Comparison of ENCODE assay signal across 10 cellular contexts in the genomic region with DNA sequence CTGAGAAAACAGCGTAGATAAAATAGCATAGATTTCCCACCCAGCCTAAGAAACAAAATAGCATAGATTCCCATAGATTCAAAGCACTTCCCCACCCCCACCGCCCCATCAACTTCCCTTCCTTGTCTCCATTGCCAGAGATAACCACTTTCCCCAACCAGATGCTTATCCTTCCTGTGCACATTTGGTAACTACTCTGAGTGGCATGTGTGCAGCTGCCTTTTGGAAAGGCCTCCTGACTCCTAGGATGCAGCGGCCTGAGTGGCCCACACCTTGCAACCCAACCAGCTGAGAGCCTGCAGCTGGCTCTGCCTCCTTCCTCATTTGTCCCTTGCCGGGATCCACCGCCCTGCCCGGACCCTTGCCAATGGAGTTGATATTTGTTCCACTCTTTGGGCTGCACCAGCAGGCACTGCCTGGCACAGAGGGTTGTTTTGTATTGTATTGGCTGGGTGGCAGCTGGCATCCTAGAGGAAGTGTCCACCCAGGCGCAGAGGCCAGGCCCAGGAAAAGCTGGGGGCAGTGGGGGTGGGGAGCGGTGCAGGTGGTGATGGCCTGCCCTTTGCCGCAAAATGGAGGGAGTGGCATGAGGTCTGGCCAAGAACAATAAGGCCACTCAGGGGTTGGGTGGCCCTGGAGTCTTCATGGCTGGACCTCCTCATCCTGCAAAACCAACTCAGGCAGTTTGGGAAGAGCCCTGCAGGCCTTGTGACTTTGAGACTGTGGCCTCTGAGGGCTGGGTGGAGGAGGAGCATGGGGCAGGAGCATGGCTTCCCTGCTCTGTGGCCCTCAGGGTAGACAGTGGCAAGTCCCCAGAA. TPM values are rescaled to one million over a fixed set of nuclear protein-coding genes. Genes with fewer than 3 reads are reported as not detected.
DNase-seq lines count a peak whose midpoint lies in the region; ATAC-seq, FAIRE-seq and TF ChIP-seq lines count a peak whose summit lies in the region.
"Had no signal": no experiment of that assay in that cellular context is flagged by ENCODE, and none has a peak within 500 bp of the region (broad histone marks: within the 10 kb centered on the region; RNA-seq: fewer than 3 reads in every experiment).

No MANE protein-coding gene starts in this region.

- H3F3A ChIP-seq in PC-9 (ENCODE audit: insufficient read depth, low read depth), result peaks cover 58% of the 10 kb centered on the region

- no peaks in the 10 kb centered on the region for H3K36me3 ChIP-seq in PC-9 (ENCODE audit: low read depth)

- POLR2A ChIA-PET in PC-9 (lab: Charles Lee; ENCODE audit: unreplicated experiment), result interaction anchor here (0.5 to 1.5 kb wide), 5 partner anchors 9 to 1180 kb away, joined by 3 to 9 read pairs (median 4); a partner anchor contains a TSS

- H4K20me1 ChIP-seq in PC-9 (ENCODE audit: insufficient read depth), result no peaks in the 10 kb centered on the region

- peaks cover 67% of the 10 kb centered on the region for H3K4me1 ChIP-seq in PC-9 (replicated peaks; ENCODE audit: insufficient read depth)

- H3K4me3 ChIP-seq in PC-9, result no peak overlapping the region

- no peak overlapping the region for H3K27ac ChIP-seq in PC-9

- no peaks in the 10 kb centered on the region for H3K9me2 ChIP-seq in PC-9 (ENCODE audit: insufficient read depth)

- FAIRE-seq in RCC 7860 (lab: Jason Lieb, UNC), result no peak

- ATAC-seq in sciatic nerve (no peak), HG03442 (IDR thresholded peaks at IDR 0.05; ENCODE audit: unreplicated experiment) (no peak)

- no peaks in the 10 kb centered on the region for H3K9me3 ChIP-seq in PC-9 (ENCODE audit: insufficient read depth, low read depth)

- no peaks in the 10 kb centered on the region for H3K27me3 ChIP-seq in PC-9 (ENCODE audit: insufficient read depth, low read depth)

- TF ChIP-seq CTCF in PC-9 (conservative IDR thresholded peaks at IDR 0.05), result no peak

- no peak overlapping the region for H2AFZ ChIP-seq in PC-9

- H3K4me2 ChIP-seq in PC-9, result peak overlapping the region; percentile 98; the same call in 1 of the 2 replicates

- CTCF ChIA-PET in PC-9 (lab: Charles Lee), result interaction anchor here (0.7 to 1.9 kb wide), 4 partner anchors 15 to 45 kb away, joined by 4 to 19 read pairs (median 8); no protein-coding TSS in a partner anchor

- BruUV-seq in PC-9 (replicated peaks; lab: Mats Ljungman, UMichigan), result no TSS peak

- intact Hi-C loops in PC-9 (cut with micrococcal nuclease; ENCODE audit: unreplicated experiment) (loop anchor here (1.0 to 2.0 kb wide), 4 partner anchors 10 to 59 kb away; no protein-coding TSS in a partner anchor), sciatic nerve (cut with DNase I) (loop anchor here (5.0 kb wide), 2 partner anchors 59 to 61 kb away; no protein-coding TSS in a partner anchor)

- DNase-seq in GF-D8 (lab: John Stamatoyannopoulos, UW), result peak; percentile 91
- DNase-seq in PC-9, result peak; percentile 42 to 86
- DNase-seq in globus pallidus (ENCODE audit: low spot score), result peak; percentile 99
- peak; percentile 64 for DNase-seq in sciatic nerve (ENCODE audit: low spot score)
- no peak for DNase-seq in A172 (ENCODE audit: low spot score)
- DNase-seq in NCI-H774 (lab: John Stamatoyannopoulos, UW), result no peak
- no peak for DNase-seq in RCC 7860 (ENCODE audit: low spot score)
- DNase-seq: central memory CD4-positive, alpha-beta T cell had no signal

- peaks cover 38% of the 10 kb centered on the region for H3K79me2 ChIP-seq in PC-9 (ENCODE audit: low read depth)

RNA-seq across cellular contexts. Expression of a gene that starts 4.9 kb away (rescaled TPM):
- 76.4 and 108 TPM in 2 replicates for total RNA-seq in PC-9 (2021)
- total RNA-seq in sciatic nerve, result 47.9 TPM
- 4.3 and 10.0 TPM in 2 replicates for total RNA-seq in A172 (2014; rRNA removed; shearing (Covaris generic))

RNA-seq across cellular contexts. Expression of a gene that starts 19.3 kb away (rescaled TPM):
- total RNA-seq in PC-9 (2021), result 4.1 and 5.7 TPM in 2 replicates
- total RNA-seq in sciatic nerve, result 73.4 TPM
- total RNA-seq in A172 (2014; rRNA removed; shearing (Covaris generic)), result 1.3 and 1.4 TPM in 2 replicates

RNA-seq across cellular contexts. Expression of a gene that starts 41.8 kb away (rescaled TPM):
- total RNA-seq in PC-9 (2021) (106 and 114 TPM in 2 replicates), sciatic nerve (152 TPM)
- 24.4 and 29.4 TPM in 2 replicates for total RNA-seq in A172 (2014; rRNA removed; shearing (Covaris generic))

RNA-seq across cellular contexts. Expression of a gene that starts 52.7 kb away (rescaled TPM):
- total RNA-seq in PC-9 (2021) (0.25 and 0.39 TPM in 2 replicates), sciatic nerve (0.40 TPM)
- not detected in 2 replicates for total RNA-seq in A172 (2014; rRNA removed; shearing (Covaris generic))
- total RNA-seq: T-helper 2 cell treated with Interferon-gamma antibody and Interleukin-4, amounts not matched to agents 100 ng/mL and 5 ng/mL, for 36 hours had no signal

Comparison
In these comparisons a context has a peak if more than half of its experiments do, and no peak if none do; other contexts are left out.
1. DNase-seq: peak in GF-D8 (single experiment), PC-9 (2 of 2), globus pallidus (single experiment) and sciatic nerve (single experiment); none in A172 (single experiment), NCI-H774 (single experiment) and RCC 7860 (single experiment).
2. RNA of a gene that starts 19.3 kb away (total RNA-seq): 73.4 TPM in sciatic nerve (single experiment); 4.1 to 5.7 TPM in PC-9 and 1.3 to 1.4 TPM in A172; every median in the first group is over 10 times any median in the second.